In the genomic region with DNA sequence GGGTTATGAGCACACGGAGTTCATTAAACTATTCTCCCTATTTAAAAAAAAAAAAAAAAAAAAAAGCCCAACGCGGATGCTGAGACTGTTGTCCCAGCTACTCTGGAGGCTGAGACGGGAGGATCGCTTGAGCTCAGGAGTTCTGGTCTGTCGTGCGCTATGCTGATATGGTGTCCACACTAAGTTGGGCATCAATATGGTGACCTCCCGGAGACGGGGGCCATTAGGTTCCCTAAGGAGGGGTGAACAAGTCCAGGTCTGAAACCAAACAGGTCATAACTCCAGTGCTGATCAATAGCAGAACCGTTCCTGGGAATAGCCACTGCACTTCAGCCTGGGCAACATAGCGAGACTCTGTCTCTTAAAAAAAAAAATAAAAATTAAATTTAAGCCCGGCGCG, we compare ENCODE assay signal across 11 cellular contexts. TPM values are rescaled to one million over a fixed set of nuclear protein-coding genes. Genes with fewer than 3 reads are reported as not detected.
DNase-seq lines count a peak whose midpoint lies in the region; ATAC-seq and TF ChIP-seq lines count a peak whose summit lies in the region.
"Had no signal": no experiment of that assay in that cellular context is flagged by ENCODE, and none has a peak within 500 bp of the region (broad histone marks: within the 10 kb centered on the region; RNA-seq: fewer than 3 reads in every experiment).

No MANE protein-coding gene starts in this region.

- no peak for ATAC-seq in CD4-positive, alpha-beta T cell (ENCODE audit: poor library complexity)
- no peak for ATAC-seq in naive B cell (ENCODE audit: low read depth in 2 of 2)

- H3K4me3 Mint-ChIP-seq in CD4-positive, alpha-beta T cell: peak overlapping the region; percentile 87
- peak overlapping the region; percentile 73 to 91 (median 86) for H3K4me3 Mint-ChIP-seq in naive B cell

- CTCF ChIA-PET in CD4-positive, alpha-beta T cell (lab: Charles Lee): interaction anchor here (1.1 to 2.9 kb wide), 11 partner anchors 11 to 310 kb away, joined by 3 to 16 read pairs (median 6); a partner anchor contains a TSS

- TF ChIP-seq POLR2A in NB4 (IDR thresholded peaks at IDR 0.05; ENCODE audit: extremely low read depth, insufficient read length): no peak

- peaks cover 19% of the 10 kb centered on the region for H3K27me3 ChIP-seq in CD4-positive, alpha-beta T cell (ENCODE audit: control insufficient read depth, insufficient read depth, low read length)

- H3K36me3 Mint-ChIP-seq in CD4-positive, alpha-beta T cell (ENCODE audit: low read depth): no peaks in the 10 kb centered on the region
- no peaks in the 10 kb centered on the region for H3K36me3 Mint-ChIP-seq in naive B cell

- H3K27ac ChIP-seq in CD4-positive, alpha-beta T cell (ENCODE audit: low read depth, low read length): no peak overlapping the region
- no peak overlapping the region for H3K27ac ChIP-seq in coronary artery

- POLR2A ChIA-PET in CD4-positive, alpha-beta T cell (lab: Charles Lee): interaction anchor here (0.8 to 1.2 kb wide), 2 partner anchors 18 to 1051 kb away, joined by 3 to 4 read pairs; no protein-coding TSS in a partner anchor

- no peaks in the 10 kb centered on the region for H3K9me3 Mint-ChIP-seq in CD4-positive, alpha-beta T cell
- H3K9me3 Mint-ChIP-seq in naive B cell: no peaks in the 10 kb centered on the region
- H3K9me3 Mint-ChIP-seq: dendritic cell treated with granulocyte-macrophage colony-stimulating factor and Interleukin-4, amounts not matched to agents 40 ng/mL and 50 ng/mL, for 4 days had no signal

- TF ChIP-seq CTCF in CD4-positive, alpha-beta T cell (IDR thresholded peaks at IDR 0.05): no peak
- no peak for TF ChIP-seq CTCF in NB4 (IDR thresholded peaks at IDR 0.05; ENCODE audit: low read depth, low read length)
- no peak for TF ChIP-seq CTCF in coronary artery (IDR thresholded peaks at IDR 0.05)

- H3K27ac Mint-ChIP-seq in CD4-positive, alpha-beta T cell: no peak overlapping the region
- H3K27ac Mint-ChIP-seq in naive B cell: no peak overlapping the region
- H3K27ac Mint-ChIP-seq: dendritic cell treated with granulocyte-macrophage colony-stimulating factor and Interleukin-4, amounts not matched to agents 40 ng/mL and 50 ng/mL, for 4 days had no signal

- H3K9me3 ChIP-seq in CD4-positive, alpha-beta T cell (ENCODE audit: control insufficient read depth, low read length): no peaks in the 10 kb centered on the region

- peak in 1 of 10 experiments; percentile 17 for DNase-seq in CD4-positive, alpha-beta T cell
- DNase-seq in NB4 (ENCODE audit: low read depth) (no peak), coronary artery (ENCODE audit: low spot score) (peak; percentile 41), naive B cell (no peak), GDM1 (lab: John Stamatoyannopoulos, UW) (no peak), iPS-NIHi7 (ENCODE audit: extremely low spot score) (no peak), NCI-H1694 (lab: John Stamatoyannopoulos, UW) (no peak)
- DNase-seq in stimulated activated CD4-positive, alpha-beta T cell treated with anti-CD3 and anti-CD28 coated beads, Interleukin-4, amount 100 ng/mL, for 4 hours: no peak
- DNase-seq: DMS79 treated with DMSO at 0.1 percent for 48 hours had no signal

- peak overlapping the region; percentile 16 for H3K4me3 ChIP-seq in NB4 (ENCODE audit: low read depth, low read length)
- H3K4me3 ChIP-seq in coronary artery: no peak overlapping the region

- H3K27me3 Mint-ChIP-seq in CD4-positive, alpha-beta T cell: peaks cover 37% of the 10 kb centered on the region
- H3K27me3 Mint-ChIP-seq in naive B cell: peaks cover 33 to 54% (median 49%) of the 10 kb centered on the region in 3 donors

- intact Hi-C loops in CD4-positive, alpha-beta T cell (cut with DNase I, micrococcal nuclease): loop anchor here (1.0 kb wide), 2 partner anchors 30 to 36 kb away; no protein-coding TSS in a partner anchor

- H3K4me1 Mint-ChIP-seq in CD4-positive, alpha-beta T cell (ENCODE audit: low read depth): peaks cover 8% of the 10 kb centered on the region
- H3K4me1 Mint-ChIP-seq in naive B cell: peaks cover 3 to 11% (median 9%) of the 10 kb centered on the region in 3 donors

RNA-seq across cellular contexts. Expression of a gene that starts 12.9 kb away (rescaled TPM):
- total RNA-seq in CD4-positive, alpha-beta T cell: 1 to 10 TPM in 1 of 2 experiments, under 1 TPM in 1; 0.42 to 1.2 TPM
- not detected for polyA plus RNA-seq in naive B cell (ENCODE audit: low read depth in 6 of 6)

RNA-seq across cellular contexts. Expression of a gene that starts 29.2 kb away (rescaled TPM):
- 10 to 100 TPM; 26.8 to 34.0 TPM for total RNA-seq in CD4-positive, alpha-beta T cell
- 10 to 100 TPM; 22.5 to 39.2 (median 31.4) TPM for polyA plus RNA-seq in naive B cell (ENCODE audit: low read depth in 6 of 6)

RNA-seq across cellular contexts. Expression of a gene that starts 29.8 kb away (rescaled TPM):
- total RNA-seq in CD4-positive, alpha-beta T cell: not detected
- polyA plus RNA-seq in naive B cell (ENCODE audit: low read depth in 6 of 6): not detected
- total RNA-seq: temporal lobe had no signal
